ENCODE assay signal across 21 cellular contexts in the genomic region with DNA sequence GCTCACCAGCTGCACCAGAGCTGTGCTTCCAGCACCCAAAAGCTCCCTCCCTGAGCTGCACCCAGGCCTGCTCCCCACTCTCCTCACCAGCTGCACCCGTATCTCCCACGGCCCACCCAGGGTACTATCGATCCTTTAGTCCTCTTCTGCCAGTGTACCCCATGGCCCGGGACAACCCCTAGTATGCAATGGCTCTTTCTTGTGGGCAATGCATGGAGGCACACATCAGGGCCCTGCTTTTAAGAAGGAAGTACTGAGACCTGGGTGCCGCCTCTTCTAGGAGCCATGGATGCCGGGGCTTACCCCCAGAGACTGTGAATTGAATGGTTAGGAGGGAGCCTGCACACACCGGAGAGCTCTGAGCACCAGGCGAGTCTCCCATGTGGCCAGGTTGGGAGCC. TPM values are rescaled to one million over a fixed set of nuclear protein-coding genes. Genes with fewer than 3 reads are reported as not detected.
DNase-seq lines count a peak whose midpoint lies in the region; ATAC-seq and TF ChIP-seq lines count a peak whose summit lies in the region.
"Had no signal": no experiment of that assay in that cellular context is flagged by ENCODE, and none has a peak within 500 bp of the region (broad histone marks: within the 10 kb centered on the region; RNA-seq: fewer than 3 reads in every experiment).

No MANE protein-coding gene starts in this region.

- TSS peak; percentile 2 for BruUV-seq in PC-9 (replicated peaks; lab: Mats Ljungman, UMichigan)

- H3F3A ChIP-seq in PC-9 (ENCODE audit: insufficient read depth, low read depth), result peaks cover 31% of the 10 kb centered on the region

- no peaks in the 10 kb centered on the region for H3K9me2 ChIP-seq in PC-9 (ENCODE audit: insufficient read depth)

- H3K4me3 ChIP-seq in PC-9 (no peak overlapping the region), sigmoid colon (no peak overlapping the region)
- H3K4me3 ChIP-seq: BLaER1 treated with 17β-estradiol and CSF1 and Interleukin-3, amounts not matched to agents 10 nM and 100 nM; GM23248 had no signal

- H3K36me3 Mint-ChIP-seq in activated CD8-positive, alpha-beta T cell treated with anti-CD3 and anti-CD28 coated beads, Interleukin-2, amount 10 ng/mL, durations not matched to agents 7 days and 5 days (ENCODE audit: low read depth), result peaks cover 5% of the 10 kb centered on the region
- peaks cover 7% of the 10 kb centered on the region for H3K36me3 Mint-ChIP-seq in activated CD8-positive, alpha-beta T cell treated with anti-CD3 and anti-CD28 coated beads for 36 hours (ENCODE audit: low read depth)

- H3K27me3 Mint-ChIP-seq in activated CD8-positive, alpha-beta T cell treated with anti-CD3 and anti-CD28 coated beads, Interleukin-2, amount 10 ng/mL, durations not matched to agents 7 days and 5 days (ENCODE audit: low read depth), result no peaks in the 10 kb centered on the region
- H3K27me3 Mint-ChIP-seq in activated CD8-positive, alpha-beta T cell treated with anti-CD3 and anti-CD28 coated beads for 36 hours, result peaks cover 2% of the 10 kb centered on the region
- H3K27me3 Mint-ChIP-seq: CD4-positive, alpha-beta T cell; CD8-positive, alpha-beta memory T cell had no signal

- no peaks in the 10 kb centered on the region for H4K20me1 ChIP-seq in PC-9 (ENCODE audit: insufficient read depth)

- intact Hi-C loops in activated CD8-positive, alpha-beta T cell treated with anti-CD3 and anti-CD28 coated beads for 36 hours (cut with micrococcal nuclease), result no loop called here
- intact Hi-C loops in PC-9 (cut with micrococcal nuclease; ENCODE audit: unreplicated experiment) (loop anchor here (10.0 kb wide), 1 partner anchor 152 kb away; no protein-coding TSS in a partner anchor), sigmoid colon (cut with DNase I) (loop anchor here (10.0 kb wide), 1 partner anchor 1052 kb away; no protein-coding TSS in a partner anchor)

- no peaks in the 10 kb centered on the region for H3K9me3 Mint-ChIP-seq in activated CD8-positive, alpha-beta T cell treated with anti-CD3 and anti-CD28 coated beads, Interleukin-2, amount 10 ng/mL, durations not matched to agents 7 days and 5 days (ENCODE audit: insufficient read depth)
- no peaks in the 10 kb centered on the region for H3K9me3 Mint-ChIP-seq in activated CD8-positive, alpha-beta T cell treated with anti-CD3 and anti-CD28 coated beads for 36 hours
- H3K9me3 Mint-ChIP-seq: CD4-positive, alpha-beta T cell; CD8-positive, alpha-beta memory T cell had no signal

- CTCF ChIA-PET in activated CD8-positive, alpha-beta T cell treated with anti-CD3 and anti-CD28 coated beads, Interleukin-2, amount 10 ng/mL, durations not matched to agents 7 days and 5 days (lab: Charles Lee), result interaction anchor here (0.7 kb wide), 1 partner anchor 85 kb away, joined by 3 read pairs; no protein-coding TSS in a partner anchor
- CTCF ChIA-PET in activated CD8-positive, alpha-beta T cell treated with anti-CD3 and anti-CD28 coated beads for 36 hours (lab: Charles Lee), result no interaction called here
- CTCF ChIA-PET in PC-9 (lab: Charles Lee), result interaction anchor here (0.6 kb wide), 1 partner anchor 66 kb away, joined by 4 read pairs; no protein-coding TSS in a partner anchor

- POLR2A ChIA-PET in activated CD8-positive, alpha-beta T cell treated with anti-CD3 and anti-CD28 coated beads, Interleukin-2, amount 10 ng/mL, durations not matched to agents 7 days and 5 days (lab: Charles Lee), result no interaction called here
- POLR2A ChIA-PET in activated CD8-positive, alpha-beta T cell treated with anti-CD3 and anti-CD28 coated beads for 36 hours (lab: Charles Lee), result interaction anchor here (0.7 kb wide), 1 partner anchor 578 kb away, joined by 3 read pairs; no protein-coding TSS in a partner anchor
- POLR2A ChIA-PET in PC-9 (lab: Charles Lee; ENCODE audit: unreplicated experiment), result no interaction called here

- no peak for TF ChIP-seq POLR2A in sigmoid colon (IDR thresholded peaks at IDR 0.05)

- TF ChIP-seq EP300 in sigmoid colon (IDR thresholded peaks at IDR 0.05), result no peak

- DNase-seq in activated CD8-positive, alpha-beta T cell treated with anti-CD3 and anti-CD28 coated beads, Interleukin-2, amount 10 ng/mL, durations not matched to agents 7 days and 5 days, result no peak
- no peak for DNase-seq in activated CD8-positive, alpha-beta T cell treated with anti-CD3 and anti-CD28 coated beads for 36 hours
- no peak for DNase-seq in PC-9
- DNase-seq in mesenteric fat pad (ENCODE audit: low spot score), result peak; percentile 68
- DNase-seq in sigmoid colon, result peak; percentile 46
- no peak for DNase-seq in AML-193 (lab: John Stamatoyannopoulos, UW)
- DNase-seq in NCI-H1417 (lab: John Stamatoyannopoulos, UW), result no peak
- DNase-seq: BE2C; Calu3; CD4-positive, alpha-beta T cell; CD8-positive, alpha-beta memory T cell; DMS53; DMS79 treated with DMSO at 0.1 percent for 48 hours; GF-D8; GM23248; H7; HCEC 1CT had no signal

- H3K4me3 Mint-ChIP-seq in activated CD8-positive, alpha-beta T cell treated with anti-CD3 and anti-CD28 coated beads, Interleukin-2, amount 10 ng/mL, durations not matched to agents 7 days and 5 days, result no peak overlapping the region
- H3K4me3 Mint-ChIP-seq in activated CD8-positive, alpha-beta T cell treated with anti-CD3 and anti-CD28 coated beads for 36 hours, result no peak overlapping the region
- H3K4me3 Mint-ChIP-seq: CD14-positive monocyte; CD4-positive, alpha-beta T cell; CD8-positive, alpha-beta memory T cell had no signal

- no peak for TF ChIP-seq CTCF in activated CD8-positive, alpha-beta T cell treated with anti-CD3 and anti-CD28 coated beads for 36 hours (IDR thresholded peaks at IDR 0.05)
- TF ChIP-seq CTCF in PC-9 (conservative IDR thresholded peaks at IDR 0.05), result no peak
- no peak for TF ChIP-seq CTCF in sigmoid colon (IDR thresholded peaks at IDR 0.05)

- H3K4me1 Mint-ChIP-seq in activated CD8-positive, alpha-beta T cell treated with anti-CD3 and anti-CD28 coated beads, Interleukin-2, amount 10 ng/mL, durations not matched to agents 7 days and 5 days (ENCODE audit: low read depth), result peaks cover 16% of the 10 kb centered on the region
- peaks cover 12% of the 10 kb centered on the region for H3K4me1 Mint-ChIP-seq in activated CD8-positive, alpha-beta T cell treated with anti-CD3 and anti-CD28 coated beads for 36 hours (ENCODE audit: low read depth)

- H2AFZ ChIP-seq in PC-9, result no peak overlapping the region
- H2AFZ ChIP-seq: GM23248 had no signal

- H3K4me1 ChIP-seq in PC-9 (replicated peaks; ENCODE audit: insufficient read depth) (peaks cover 26% of the 10 kb centered on the region), sigmoid colon (peaks cover 0 to 16% (median 14%) of the 10 kb centered on the region in 4 donors)
- H3K4me1 ChIP-seq: BE2C had no signal

- no peaks in the 10 kb centered on the region for H3K36me3 ChIP-seq in PC-9 (ENCODE audit: low read depth)
- peaks cover 0 to 14% (median 3%) of the 10 kb centered on the region in 4 donors for H3K36me3 ChIP-seq in sigmoid colon

- no peaks in the 10 kb centered on the region for H3K79me2 ChIP-seq in PC-9 (ENCODE audit: low read depth)

- ATAC-seq in activated CD8-positive, alpha-beta T cell treated with anti-CD3 and anti-CD28 coated beads, Interleukin-2, amount 10 ng/mL, durations not matched to agents 7 days and 5 days, result no peak
- no peak for ATAC-seq in activated CD8-positive, alpha-beta T cell treated with anti-CD3 and anti-CD28 coated beads for 36 hours
- no peak for ATAC-seq in GM18498 (IDR thresholded peaks at IDR 0.05; ENCODE audit: unreplicated experiment)

- WGBS in sigmoid colon, 2 donors, result 96% methylated on average over 8 of the region's 8 CpGs

- H3K4me2 ChIP-seq in PC-9, result no peak overlapping the region
- H3K4me2 ChIP-seq: BLaER1 treated with 17β-estradiol and CSF1 and Interleukin-3, amounts not matched to agents 10 nM and 100 nM had no signal

- H3K9me3 ChIP-seq in PC-9 (ENCODE audit: insufficient read depth, low read depth) (no peaks in the 10 kb centered on the region), sigmoid colon (no peaks in the 10 kb centered on the region)
- H3K9me3 ChIP-seq: BE2C had no signal

- no peak overlapping the region for H3K27ac ChIP-seq in PC-9
- no peak overlapping the region for H3K27ac ChIP-seq in sigmoid colon
- H3K27ac ChIP-seq: 22Rv1; BLaER1 treated with 17β-estradiol and CSF1 and Interleukin-3, amounts not matched to agents 10 nM and 100 nM; GM23248 had no signal

- H3K27ac Mint-ChIP-seq in activated CD8-positive, alpha-beta T cell treated with anti-CD3 and anti-CD28 coated beads, Interleukin-2, amount 10 ng/mL, durations not matched to agents 7 days and 5 days, result peak overlapping the region; percentile 8
- no peak overlapping the region for H3K27ac Mint-ChIP-seq in activated CD8-positive, alpha-beta T cell treated with anti-CD3 and anti-CD28 coated beads for 36 hours
- H3K27ac Mint-ChIP-seq: CD4-positive, alpha-beta T cell had no signal

- H3K27me3 ChIP-seq in PC-9 (ENCODE audit: insufficient read depth, low read depth) (no peaks in the 10 kb centered on the region), sigmoid colon (no peaks in the 10 kb centered on the region)
- H3K27me3 ChIP-seq: BE2C; BLaER1 treated with 17β-estradiol and CSF1 and Interleukin-3, amounts not matched to agents 10 nM and 100 nM had no signal

RNA-seq across cellular contexts. Expression of a gene that starts 49.5 kb away (rescaled TPM):
- total RNA-seq in activated CD8-positive, alpha-beta T cell treated with anti-CD3 and anti-CD28 coated beads, Interleukin-2, amount 10 ng/mL, durations not matched to agents 7 days and 5 days, result 10 to 100 TPM; 43.1 to 45.5 TPM
- total RNA-seq in activated CD8-positive, alpha-beta T cell treated with anti-CD3 and anti-CD28 coated beads for 36 hours, result 10 to 100 TPM; 50.6 to 51.9 TPM
- 72.8 and 84.8 TPM in 2 replicates for total RNA-seq in PC-9 (2021)
- total RNA-seq in mesenteric fat pad, result 29.8 TPM
- total RNA-seq in sigmoid colon, result 10 to 100 TPM; 14.6 to 27.4 (median 18.7) TPM
- 10 to 100 TPM in 1 of 3 donors, 1 to 10 TPM in 2; 3.0 to 12.5 (median 3.2) TPM for polyA plus RNA-seq in sigmoid colon

Comparison
In these comparisons a context has a peak if more than half of its experiments do, and no peak if none do; other contexts are left out.
1. DNase-seq: peak in mesenteric fat pad (single experiment) and sigmoid colon (single experiment); none in activated CD8-positive, alpha-beta T cell treated with anti-CD3 and anti-CD28 coated beads, Interleukin-2, amount 10 ng/mL, durations not matched to agents 7 days and 5 days (single experiment), activated CD8-positive, alpha-beta T cell treated with anti-CD3 and anti-CD28 coated beads for 36 hours (single experiment), PC-9 (0 of 2), AML-193 (0 of 2) and NCI-H1417 (0 of 3).